Comparison of ENCODE assay signal across 9 cellular contexts in genomic region chr12:110349521-110350151, GRCh38. TPM values are rescaled to one million over a fixed set of nuclear protein-coding genes. Genes with fewer than 3 reads are reported as not detected.
DNase-seq lines count a peak whose midpoint lies in the region; ATAC-seq and TF ChIP-seq lines count a peak whose summit lies in the region.
"Had no signal": no experiment of that assay in that cellular context is flagged by ENCODE, and none has a peak within 500 bp of the region (broad histone marks: within the 10 kb centered on the region; RNA-seq: fewer than 3 reads in every experiment).

No MANE protein-coding gene starts in this region.

- peak overlapping the region; percentile 81 for H3K27ac Mint-ChIP-seq in activated CD4-positive, alpha-beta T cell treated with anti-CD3 and anti-CD28 coated beads for 36 hours
- H3K27ac Mint-ChIP-seq in dendritic cell treated with granulocyte-macrophage colony-stimulating factor and Interleukin-4, amounts not matched to agents 40 ng/mL and 50 ng/mL, for 4 days: peak overlapping the region; percentile 68

- H3K4me1 Mint-ChIP-seq in activated CD4-positive, alpha-beta T cell treated with anti-CD3 and anti-CD28 coated beads for 36 hours: peaks cover 42% of the 10 kb centered on the region
- H3K4me1 Mint-ChIP-seq in dendritic cell treated with granulocyte-macrophage colony-stimulating factor and Interleukin-4, amounts not matched to agents 40 ng/mL and 50 ng/mL, for 4 days (ENCODE audit: low read depth): peaks cover 67% of the 10 kb centered on the region

- POLR2A ChIA-PET in activated CD4-positive, alpha-beta T cell treated with anti-CD3 and anti-CD28 coated beads for 36 hours (lab: Charles Lee): interaction anchor here (0.5 kb wide), 1 partner anchor 268 kb away, joined by 9 read pairs; no protein-coding TSS in a partner anchor

- DNase-seq in activated CD4-positive, alpha-beta T cell treated with anti-CD3 and anti-CD28 coated beads for 36 hours: peak; percentile 77
- DNase-seq in stimulated activated CD4-positive, alpha-beta T cell treated with anti-CD3 and anti-CD28 coated beads, Interleukin-4, amount 100 ng/mL, for 24 hours: peak; percentile 50
- no peak for DNase-seq in pons (ENCODE audit: low spot score)
- DNase-seq in WERI-Rb-1: no peak
- DNase-seq: NCI-H226 had no signal

- no peaks in the 10 kb centered on the region for H3K27me3 ChIP-seq in WERI-Rb-1 (ENCODE audit: insufficient read depth, low read depth, severe bottlenecking)

- ATAC-seq in activated CD4-positive, alpha-beta T cell treated with anti-CD3 and anti-CD28 coated beads for 36 hours: peak; percentile 87
- ATAC-seq in GM19467 (IDR thresholded peaks at IDR 0.05; ENCODE audit: unreplicated experiment) (no peak), HG03432 (IDR thresholded peaks at IDR 0.05; ENCODE audit: unreplicated experiment) (no peak)

- no peaks in the 10 kb centered on the region for H3K9me3 ChIP-seq in WERI-Rb-1 (ENCODE audit: severe bottlenecking)

- H3K4me3 Mint-ChIP-seq in activated CD4-positive, alpha-beta T cell treated with anti-CD3 and anti-CD28 coated beads for 36 hours: peak overlapping the region; percentile 15
- H3K4me3 Mint-ChIP-seq in dendritic cell treated with granulocyte-macrophage colony-stimulating factor and Interleukin-4, amounts not matched to agents 40 ng/mL and 50 ng/mL, for 4 days: peak overlapping the region; percentile 24

- intact Hi-C loops in activated CD4-positive, alpha-beta T cell treated with anti-CD3 and anti-CD28 coated beads for 36 hours (cut with DNase I, micrococcal nuclease): no loop called here
- intact Hi-C loops in dendritic cell treated with granulocyte-macrophage colony-stimulating factor and Interleukin-4, amounts not matched to agents 40 ng/mL and 50 ng/mL, for 4 days (cut with micrococcal nuclease): no loop called here

- peak; percentile 29 for TF ChIP-seq POLR2A in GM19099 (IDR thresholded peaks at IDR 0.05; ENCODE audit: extremely low read depth, insufficient read length, low read depth)

- TF ChIP-seq CTCF in WERI-Rb-1 (IDR thresholded peaks at IDR 0.05; ENCODE audit: low read depth, low read length): no peak

- H3K4me3 ChIP-seq in WERI-Rb-1 (ENCODE audit: low read depth, low read length): no peak overlapping the region

- CTCF ChIA-PET in activated CD4-positive, alpha-beta T cell treated with anti-CD3 and anti-CD28 coated beads for 36 hours (lab: Charles Lee): interaction anchor here (0.7 to 4.2 kb wide), 6 partner anchors 8 to 82 kb away, joined by 3 to 20 read pairs (median 4); no protein-coding TSS in a partner anchor

- no peaks in the 10 kb centered on the region for H3K9me3 Mint-ChIP-seq in activated CD4-positive, alpha-beta T cell treated with anti-CD3 and anti-CD28 coated beads for 36 hours (ENCODE audit: low read depth)
- no peaks in the 10 kb centered on the region for H3K9me3 Mint-ChIP-seq in dendritic cell treated with granulocyte-macrophage colony-stimulating factor and Interleukin-4, amounts not matched to agents 40 ng/mL and 50 ng/mL, for 4 days

- no peak overlapping the region; the same call in 1 of the 2 replicates for H3K27ac ChIP-seq in WERI-Rb-1

- H3K27me3 Mint-ChIP-seq in activated CD4-positive, alpha-beta T cell treated with anti-CD3 and anti-CD28 coated beads for 36 hours: no peaks in the 10 kb centered on the region
- no peaks in the 10 kb centered on the region for H3K27me3 Mint-ChIP-seq in dendritic cell treated with granulocyte-macrophage colony-stimulating factor and Interleukin-4, amounts not matched to agents 40 ng/mL and 50 ng/mL, for 4 days

- peaks cover 65% of the 10 kb centered on the region for H3K36me3 ChIP-seq in WERI-Rb-1

- H3K36me3 Mint-ChIP-seq in activated CD4-positive, alpha-beta T cell treated with anti-CD3 and anti-CD28 coated beads for 36 hours (ENCODE audit: low read depth): peaks cover 47% of the 10 kb centered on the region
- peaks cover 62% of the 10 kb centered on the region for H3K36me3 Mint-ChIP-seq in dendritic cell treated with granulocyte-macrophage colony-stimulating factor and Interleukin-4, amounts not matched to agents 40 ng/mL and 50 ng/mL, for 4 days (ENCODE audit: low read depth)

RNA-seq across cellular contexts. Expression of gene ANAPC7, which starts 53.9 kb away (rescaled TPM):
- total RNA-seq in activated CD4-positive, alpha-beta T cell treated with anti-CD3 and anti-CD28 coated beads for 36 hours: 10 to 100 TPM; 52.6 to 63.6 TPM

Comparison
In these comparisons a context has a peak if more than half of its experiments do, and no peak if none do; other contexts are left out.
1. DNase-seq: peak in activated CD4-positive, alpha-beta T cell treated with anti-CD3 and anti-CD28 coated beads for 36 hours (single experiment) and stimulated activated CD4-positive, alpha-beta T cell treated with anti-CD3 and anti-CD28 coated beads, Interleukin-4, amount 100 ng/mL, for 24 hours (single experiment); none in pons (single experiment) and WERI-Rb-1 (single experiment).